In genomic region chr10:127349737-127350136, GRCh38 we compare ENCODE assay signal across 15 cellular contexts.
DNase-seq lines count a peak whose midpoint lies in the region; ATAC-seq and TF ChIP-seq lines count a peak whose summit lies in the region.
"Had no signal": no experiment of that assay in that cellular context is flagged by ENCODE, and none has a peak within 500 bp of the region (broad histone marks: within the 10 kb centered on the region; RNA-seq: fewer than 3 reads in every experiment).

No MANE protein-coding gene starts in this region.

- H3K27me3 ChIP-seq in fibroblast of lung (ENCODE audit: control insufficient read depth, insufficient read depth, low read length) (no peaks in the 10 kb centered on the region), PC-3 (ENCODE audit: low read length) (no peaks in the 10 kb centered on the region)

- H2AFZ ChIP-seq in fibroblast of lung (ENCODE audit: low read length) (no peak overlapping the region), PC-3 (ENCODE audit: low read length) (no peak overlapping the region)

- CTCF ChIA-PET in PC-3 (lab: Charles Lee): no interaction called here

- ATAC-seq in SK-N-SH treated with all-trans-retinoic acid at 6 μM for 48 hours (no peak), PC-3 (no peak)
- ATAC-seq: CD8-positive, alpha-beta T cell; Panc1 had no signal

- H3K4me2 ChIP-seq in fibroblast of lung (ENCODE audit: extremely low read depth, insufficient read depth, low read length) (no peak overlapping the region), PC-3 (ENCODE audit: low read length) (no peak overlapping the region)

- H3F3A ChIP-seq in PC-3 (ENCODE audit: low read length, unreplicated experiment): no peaks in the 10 kb centered on the region

- intact Hi-C loops in PC-3 (cut with micrococcal nuclease): no loop called here

- no peak overlapping the region for H3K4me3 ChIP-seq in fibroblast of lung (replicated peaks in 1 of 4; ENCODE audit: control extremely low read depth in 1 of 4, insufficient read depth in 1 of 4, low read depth in 3 of 4, low read length in 4 of 4)
- H3K4me3 ChIP-seq in PC-3 (ENCODE audit: low read length): no peak overlapping the region

- no peaks in the 10 kb centered on the region for H3K36me3 ChIP-seq in fibroblast of lung (ENCODE audit: control insufficient read depth, insufficient read depth, low read length)
- H3K36me3 ChIP-seq in PC-3 (ENCODE audit: low read depth, low read length): no peaks in the 10 kb centered on the region

- H3K9ac ChIP-seq in fibroblast of lung (ENCODE audit: insufficient read depth, low read length): no peak overlapping the region
- no peak overlapping the region for H3K9ac ChIP-seq in PC-3 (ENCODE audit: low read length)

- no peak overlapping the region for H3K27ac ChIP-seq in fibroblast of lung (ENCODE audit: insufficient read depth, low read length)
- no peak overlapping the region for H3K27ac ChIP-seq in PC-3 (ENCODE audit: low read length)

- no peaks in the 10 kb centered on the region for H4K20me1 ChIP-seq in fibroblast of lung (ENCODE audit: control insufficient read depth, extremely low read depth, insufficient read depth, low read length)
- no peaks in the 10 kb centered on the region for H4K20me1 ChIP-seq in PC-3 (ENCODE audit: low read length)

- H3K9me2 ChIP-seq in PC-3 (replicated peaks; ENCODE audit: low read length): no peaks in the 10 kb centered on the region

- DNase-seq in EL: peak; percentile 13
- DNase-seq in M059J (ENCODE audit: low read depth): peak; percentile 13
- peak; percentile 18 to 52 for DNase-seq in fibroblast of lung (ENCODE audit: low read depth in 2 of 2)
- peak; percentile 12 for DNase-seq in myocyte (ENCODE audit: low read depth)
- no peak for DNase-seq in mucosa of gallbladder (ENCODE audit: low spot score)
- no peak for DNase-seq in PC-3
- DNase-seq: ACHN; CD8-positive, alpha-beta T cell; NCI-H1092 treated with DMSO at 0.1 percent for 48 hours; NCI-H1694 treated with DMSO at 0.1 percent for 48 hours; NCI-H446; NCI-H774; SHP77 had no signal

- H3K4me1 ChIP-seq in fibroblast of lung (ENCODE audit: control insufficient read depth, extremely low read depth, insufficient read depth, low read length) (no peaks in the 10 kb centered on the region), PC-3 (ENCODE audit: insufficient read depth, low read length) (no peaks in the 10 kb centered on the region)

- TF ChIP-seq CTCF in fibroblast of lung (conservative IDR thresholded peaks at IDR 0.05 in 1 of 2, IDR thresholded peaks at IDR 0.05 in 1 of 2; ENCODE audit: low read depth in 1 of 2, low read length in 2 of 2) (no peak), PC-3 (conservative IDR thresholded peaks at IDR 0.05; ENCODE audit: low read depth, low read length) (no peak)

- no TSS peak for BruUV-seq in PC-3 (replicated peaks; lab: Mats Ljungman, UMichigan)

- POLR2A ChIA-PET in PC-3 (lab: Charles Lee; ENCODE audit: unreplicated experiment): no interaction called here

- H3K79me2 ChIP-seq in fibroblast of lung (ENCODE audit: control insufficient read depth, insufficient read depth, low read length): no peaks in the 10 kb centered on the region
- no peaks in the 10 kb centered on the region for H3K79me2 ChIP-seq in PC-3 (ENCODE audit: low read length)

- H3K9me3 ChIP-seq in fibroblast of lung (ENCODE audit: control insufficient read depth, insufficient read depth, low read depth, low read length) (no peaks in the 10 kb centered on the region), PC-3 (ENCODE audit: low read length) (no peaks in the 10 kb centered on the region)

TF ChIP-seq in SK-N-SH treated with all-trans-retinoic acid at 6 μM for 48 hours, 23 proteins besides CTCF, POLR2A, EP300 and RAD21 (continues in another document):
- no peak for TF ChIP-seq OSR1 (CRISPR knock-in tag; IDR thresholded peaks at IDR 0.05)
- TF ChIP-seq BACH2 (CRISPR knock-in tag; IDR thresholded peaks at IDR 0.05; ENCODE audit: borderline replicate concordance): no peak
- TF ChIP-seq ZFP3 (CRISPR knock-in tag; IDR thresholded peaks at IDR 0.05): no peak
- no peak for TF ChIP-seq TSHZ2 (CRISPR knock-in tag; IDR thresholded peaks at IDR 0.05)
- no peak for TF ChIP-seq ZNF8 (CRISPR knock-in tag; IDR thresholded peaks at IDR 0.05)
- no peak for TF ChIP-seq PPARA (CRISPR knock-in tag; IDR thresholded peaks at IDR 0.05; ENCODE audit: borderline replicate concordance)
- TF ChIP-seq CREB5 (CRISPR knock-in tag; IDR thresholded peaks at IDR 0.05; ENCODE audit: low read depth): no peak
- no peak for TF ChIP-seq ARNTL (CRISPR knock-in tag; IDR thresholded peaks at IDR 0.05; ENCODE audit: borderline replicate concordance, low read depth)
- TF ChIP-seq ISL1 (CRISPR knock-in tag; IDR thresholded peaks at IDR 0.05): no peak
- no peak for TF ChIP-seq ESRRG (CRISPR knock-in tag; IDR thresholded peaks at IDR 0.05)
- no peak for TF ChIP-seq TCF4 (CRISPR knock-in tag; IDR thresholded peaks at IDR 0.05; ENCODE audit: borderline replicate concordance)
- no peak for TF ChIP-seq ZFP30 (CRISPR knock-in tag; IDR thresholded peaks at IDR 0.05)
- no peak for TF ChIP-seq GLIS3 (CRISPR knock-in tag; IDR thresholded peaks at IDR 0.05)
- no peak for TF ChIP-seq PATZ1 (CRISPR knock-in tag; IDR thresholded peaks at IDR 0.05; ENCODE audit: borderline replicate concordance)
- TF ChIP-seq CSRNP3 (CRISPR knock-in tag; IDR thresholded peaks at IDR 0.05): no peak

Comparison
In these comparisons a context has a peak if more than half of its experiments do, and no peak if none do; other contexts are left out.
1. DNase-seq: peak in EL (single experiment), M059J (single experiment), fibroblast of lung (2 of 2) and myocyte (single experiment); none in mucosa of gallbladder (single experiment) and PC-3 (single experiment).